23 cellular contexts compared by ENCODE assay signal in genomic region chr4:11929080-11929479, GRCh38.
DNase-seq lines count a peak whose midpoint lies in the region; ATAC-seq, FAIRE-seq and TF ChIP-seq lines count a peak whose summit lies in the region.
"Had no signal": no experiment of that assay in that cellular context is flagged by ENCODE, and none has a peak within 500 bp of the region (broad histone marks: within the 10 kb centered on the region; RNA-seq: fewer than 3 reads in every experiment).

No MANE protein-coding gene starts in this region.

- H2BK20ac ChIP-seq in IMR-90 (ENCODE audit: low read depth, low read length) = no peak overlapping the region

- H4K8ac ChIP-seq in IMR-90 (ENCODE audit: low read depth in 2 of 2, low read length in 2 of 2) (no peak overlapping the region), mesendoderm (ENCODE audit: low read depth, low read length) (no peak overlapping the region)

- H3K23ac ChIP-seq in IMR-90 (ENCODE audit: low read depth, low read length) (no peak overlapping the region), mesendoderm (ENCODE audit: low read length) (no peak overlapping the region)

- no peak overlapping the region for H3K4me3 ChIP-seq in A549
- no peak overlapping the region for H3K4me3 ChIP-seq in IMR-90 (ENCODE audit: insufficient read depth, low read depth, low read length)
- no peak overlapping the region for H3K4me3 ChIP-seq in K562
- no peak overlapping the region for H3K4me3 ChIP-seq in mesendoderm (ENCODE audit: low read length)
- H3K4me3 ChIP-seq: BLaER1 treated with 17β-estradiol and CSF1 and Interleukin-3, amounts not matched to agents 10 nM and 100 nM had no signal

- H3K79me1 ChIP-seq in IMR-90 (ENCODE audit: low read depth in 1 of 2, low read length in 2 of 2) (no peaks in the 10 kb centered on the region), mesendoderm (ENCODE audit: low read length) (no peaks in the 10 kb centered on the region)

- intact Hi-C loops in IMR-90 (cut with micrococcal nuclease) = no loop called here
- intact Hi-C loops in K562 (cut with micrococcal nuclease) = no loop called here

- H4K91ac ChIP-seq in IMR-90 (ENCODE audit: insufficient read depth, low read depth, low read length) = no peak overlapping the region

- no peaks in the 10 kb centered on the region for H3K79me2 ChIP-seq in K562 (ENCODE audit: control insufficient read depth, insufficient read depth, low read length)
- no peaks in the 10 kb centered on the region for H3K79me2 ChIP-seq in mesendoderm (ENCODE audit: control insufficient read depth, insufficient read depth, low read length)

- H3K9ac ChIP-seq in IMR-90 (ENCODE audit: low read depth, low read length) (no peak overlapping the region), K562 (ENCODE audit: insufficient read depth in 1 of 2, low read depth in 2 of 2, low read length in 2 of 2) (no peak overlapping the region), mesendoderm (ENCODE audit: low read length) (no peak overlapping the region)
- H3K9ac ChIP-seq: BLaER1 treated with 17β-estradiol and CSF1 and Interleukin-3, amounts not matched to agents 10 nM and 100 nM had no signal

- H2BK5ac ChIP-seq in IMR-90 (ENCODE audit: low read depth, low read length, poor library complexity, severe bottlenecking) = no peak overlapping the region
- H2BK5ac ChIP-seq in mesendoderm (ENCODE audit: low read length) = no peak overlapping the region

- H3K4ac ChIP-seq in IMR-90 (ENCODE audit: low read depth, low read length) (no peak overlapping the region), mesendoderm (ENCODE audit: low read depth, low read length) (no peak overlapping the region)

- H3K4me2 ChIP-seq in A549 (no peak overlapping the region), IMR-90 (ENCODE audit: low read depth, low read length) (no peak overlapping the region), K562 (ENCODE audit: insufficient read depth, low read length) (no peak overlapping the region), mesendoderm (ENCODE audit: low read length) (no peak overlapping the region)
- H3K4me2 ChIP-seq: BLaER1 treated with 17β-estradiol and CSF1 and Interleukin-3, amounts not matched to agents 10 nM and 100 nM had no signal

- TF ChIP-seq CTCF in A549 (IDR thresholded peaks at IDR 0.05) (no peak), IMR-90 (conservative IDR thresholded peaks at IDR 0.05; ENCODE audit: low read depth, low read length) (no peak), K562 (IDR thresholded peaks at IDR 0.05 in 2 of 3, conservative IDR thresholded peaks at IDR 0.05 in 1 of 3; ENCODE audit: insufficient read depth in 2 of 3, low read depth in 1 of 3, low read length in 3 of 3) (no peak)

- DNase-seq in A549 (ENCODE audit: low read depth in 1 of 2, low spot score in 1 of 2) (no peak), IMR-90 (no peak), K562 (ENCODE audit: extremely low read depth in 1 of 4, low spot score in 3 of 4) (no peak), mesendoderm (peak; percentile 15), amniotic stem cell (lab: John Stamatoyannopoulos, UW) (no peak), dermis blood vessel endothelial cell (no peak)
- no peak for DNase-seq in activated CD4-positive, alpha-beta T cell treated with anti-CD3 and anti-CD28 coated beads for 4 hours
- DNase-seq: 8988T; AML-193; Caco-2; Calu3; CD4-positive, alpha-beta T cell; CD8-positive, alpha-beta T cell; DMS79 treated with DMSO at 0.1 percent for 48 hours; GF-D8 had no signal

- H4K5ac ChIP-seq in IMR-90 (ENCODE audit: low read depth, low read length) (no peak overlapping the region), mesendoderm (ENCODE audit: low read length) (no peak overlapping the region)

- in situ Hi-C loops in IMR-90 (cut with MboI; ENCODE audit: low sequenced_read_pairs) = no loop called here
- in situ Hi-C loops in K562 (cut with MboI) = no loop called here

- POLR2A ChIA-PET in A549 (lab: Yijun Ruan, JAX) (no interaction called here), IMR-90 (lab: Charles Lee; ENCODE audit: unreplicated experiment) (no interaction called here), K562 (lab: Yijun Ruan, JAX) (no interaction called here)

- H2BK120ac ChIP-seq in IMR-90 (ENCODE audit: low read depth, low read length) (no peak overlapping the region), mesendoderm (ENCODE audit: low read depth, low read length) (no peak overlapping the region)

- H3K36me3 ChIP-seq in IMR-90 (ENCODE audit: control insufficient read depth, insufficient read depth, low read length) = no peaks in the 10 kb centered on the region
- H3K36me3 ChIP-seq in K562 (ENCODE audit: control insufficient read depth, insufficient read depth, low read length) = no peaks in the 10 kb centered on the region
- H3K36me3 ChIP-seq in mesendoderm (ENCODE audit: control insufficient read depth, insufficient read depth, low read length) = no peaks in the 10 kb centered on the region
- H3K36me3 ChIP-seq: BLaER1 treated with 17β-estradiol and CSF1 and Interleukin-3, amounts not matched to agents 10 nM and 100 nM had no signal

- no peak overlapping the region for H2BK15ac ChIP-seq in IMR-90 (ENCODE audit: low read depth, low read length)
- no peak overlapping the region for H2BK15ac ChIP-seq in mesendoderm (replicated peaks; ENCODE audit: low read depth)

- H3K18ac ChIP-seq in IMR-90 (ENCODE audit: low read depth, low read length) = no peak overlapping the region
- H3K18ac ChIP-seq in mesendoderm (ENCODE audit: low read length) = no peak overlapping the region

- H3K9me3 ChIP-seq in A549 = no peaks in the 10 kb centered on the region
- peaks cover 4% of the 10 kb centered on the region for H3K9me3 ChIP-seq in IMR-90 (ENCODE audit: control insufficient read depth, insufficient read depth, low read length)
- H3K9me3 ChIP-seq in K562 (replicated peaks; ENCODE audit: control insufficient read depth, insufficient read depth, low read depth, low read length) = no peaks in the 10 kb centered on the region
- H3K9me3 ChIP-seq: BLaER1 treated with 17β-estradiol and CSF1 and Interleukin-3, amounts not matched to agents 10 nM and 100 nM; Caco-2 had no signal

- no peak overlapping the region for H2AK9ac ChIP-seq in IMR-90 (replicated peaks; ENCODE audit: low read depth, low read length, poor library complexity)

- TF ChIP-seq RAD21 in A549 (conservative IDR thresholded peaks at IDR 0.05 in 1 of 2, IDR thresholded peaks at IDR 0.05 in 1 of 2) = no peak
- TF ChIP-seq RAD21 in IMR-90 (IDR thresholded peaks at IDR 0.05; ENCODE audit: low read length) = no peak
- TF ChIP-seq RAD21 in K562 (CRISPR knock-in tag; conservative IDR thresholded peaks at IDR 0.05 in 1 of 2, IDR thresholded peaks at IDR 0.05 in 1 of 2) = no peak

- BruUV-seq in IMR-90 (replicated peaks; lab: Mats Ljungman, UMichigan) (no TSS peak), K562 (replicated peaks; lab: Mats Ljungman, UMichigan) (no TSS peak)

- H3K56ac ChIP-seq in IMR-90 (ENCODE audit: extremely low read depth, insufficient read depth, low read length) (no peak overlapping the region), mesendoderm (ENCODE audit: low read length) (no peak overlapping the region)

- H2AFZ ChIP-seq in IMR-90 (replicated peaks; ENCODE audit: low read length, poor library complexity) (no peak overlapping the region), K562 (ENCODE audit: low read depth, low read length) (no peak overlapping the region)

- TF ChIP-seq EP300 in A549 (IDR thresholded peaks at IDR 0.05) (no peak), K562 (IDR thresholded peaks at IDR 0.05; ENCODE audit: low read length) (no peak)

- H3K4me1 ChIP-seq in A549 = no peaks in the 10 kb centered on the region
- no peaks in the 10 kb centered on the region for H3K4me1 ChIP-seq in IMR-90 (ENCODE audit: control insufficient read depth, insufficient read depth, low read length)
- no peaks in the 10 kb centered on the region for H3K4me1 ChIP-seq in K562 (replicated peaks in 1 of 2; ENCODE audit: control insufficient read depth in 2 of 2, insufficient read depth in 2 of 2, low read length in 2 of 2)
- H3K4me1 ChIP-seq in mesendoderm (ENCODE audit: control insufficient read depth, low read depth, low read length) = no peaks in the 10 kb centered on the region
- H3K4me1 ChIP-seq: BLaER1 treated with 17β-estradiol and CSF1 and Interleukin-3, amounts not matched to agents 10 nM and 100 nM; Caco-2 had no signal

- no peak overlapping the region for H3K27ac ChIP-seq in A549
- no peak overlapping the region for H3K27ac ChIP-seq in IMR-90 (ENCODE audit: insufficient read depth, low read length)
- H3K27ac ChIP-seq in K562 (ENCODE audit: extremely low read depth, low read depth, low read length) = no peak overlapping the region
- H3K27ac ChIP-seq in mesendoderm (ENCODE audit: low read depth, low read length) = no peak overlapping the region
- H3K27ac ChIP-seq: BLaER1 treated with 17β-estradiol and CSF1 and Interleukin-3, amounts not matched to agents 10 nM and 100 nM; C4-2B had no signal

- no peak for TF ChIP-seq POLR2A in A549 (IDR thresholded peaks at IDR 0.05; ENCODE audit: low read length)
- no peak for TF ChIP-seq POLR2A in IMR-90 (IDR thresholded peaks at IDR 0.05; ENCODE audit: low read depth, low read length)
- no peak for TF ChIP-seq POLR2A in K562 (conservative IDR thresholded peaks at IDR 0.05)

- dilution Hi-C loops in IMR-90 (cut with HindIII; ENCODE audit: low sequenced_read_pairs, unreplicated experiment) = no loop called here

- no peak for FAIRE-seq in A549 (lab: Jason Lieb, UNC)
- FAIRE-seq in K562 (lab: Jason Lieb, UNC) = no peak
- FAIRE-seq: A204.1, D721Med, G401.6, GM12891, GM19239 had no signal

- 0% methylated on average over 1 of the region's 1 CpG for WGBS in A549 (ENCODE audit: missing lambda C conversion rate)
- no CpG with 5 or more reads among the region's 1 CpG for WGBS in IMR-90 (ENCODE audit: extremely low coverage in 2 of 2, insufficient read length in 1 of 2), 2 experiments
- 0% methylated on average over 1 of the region's 1 CpG for WGBS in K562 (ENCODE audit: insufficient coverage, low coverage, missing lambda C conversion rate)
- WGBS in mesendoderm (ENCODE audit: extremely low coverage, insufficient coverage, low lambda C conversion rate) = no CpG with 5 or more reads among the region's 1 CpG

- H4K20me1 ChIP-seq in IMR-90 (ENCODE audit: insufficient read depth, low read length) = no peaks in the 10 kb centered on the region
- no peaks in the 10 kb centered on the region for H4K20me1 ChIP-seq in K562 (replicated peaks; ENCODE audit: control insufficient read depth, insufficient read depth, low read length)
- H4K20me1 ChIP-seq: BLaER1 treated with 17β-estradiol and CSF1 and Interleukin-3, amounts not matched to agents 10 nM and 100 nM had no signal

- CTCF ChIA-PET in A549 (lab: Yijun Ruan, JAX) (no interaction called here), IMR-90 (lab: Yijun Ruan, JAX) (no interaction called here), K562 (lab: Yijun Ruan, JAX; ENCODE audit: low intra/inter-chr PET ratio) (no interaction called here)

- no peaks in the 10 kb centered on the region for H3K9me1 ChIP-seq in IMR-90 (ENCODE audit: insufficient read depth, low read length)
- no peaks in the 10 kb centered on the region for H3K9me1 ChIP-seq in K562 (ENCODE audit: control insufficient read depth, insufficient read depth, low read length)

- H2AK5ac ChIP-seq in IMR-90 (ENCODE audit: low read depth, low read length) = no peak overlapping the region
- no peak overlapping the region for H2AK5ac ChIP-seq in mesendoderm (ENCODE audit: low read length)

- H3K14ac ChIP-seq in IMR-90 (replicated peaks; ENCODE audit: low read depth, low read length) = no peak overlapping the region

- H3K27me3 ChIP-seq in IMR-90 (ENCODE audit: control insufficient read depth, insufficient read depth, low read length) (no peaks in the 10 kb centered on the region), K562 (ENCODE audit: control insufficient read depth in 2 of 2, insufficient read depth in 2 of 2, low read length in 2 of 2) (no peaks in the 10 kb centered on the region), mesendoderm (ENCODE audit: insufficient read depth, low read length, poor library complexity) (no peaks in the 10 kb centered on the region)
- H3K27me3 ChIP-seq: BLaER1 treated with 17β-estradiol and CSF1 and Interleukin-3, amounts not matched to agents 10 nM and 100 nM had no signal

- no peak for ATAC-seq in A549
- no peak for ATAC-seq in IMR-90 (ENCODE audit: low read depth)
- no peak for ATAC-seq in K562
- no peak for ATAC-seq in GM18498 (IDR thresholded peaks at IDR 0.05; ENCODE audit: unreplicated experiment)
- ATAC-seq: CD8-positive, alpha-beta T cell had no signal

Comparison
In these comparisons a context has a peak if more than half of its experiments do, and no peak if none do; other contexts are left out.
1. Of the 35 proteins assayed by ChIP-seq in both K562 and A549: peak only in K562: none; only in A549: none; in both: MAFK; in neither: 34.